In the genomic region with DNA sequence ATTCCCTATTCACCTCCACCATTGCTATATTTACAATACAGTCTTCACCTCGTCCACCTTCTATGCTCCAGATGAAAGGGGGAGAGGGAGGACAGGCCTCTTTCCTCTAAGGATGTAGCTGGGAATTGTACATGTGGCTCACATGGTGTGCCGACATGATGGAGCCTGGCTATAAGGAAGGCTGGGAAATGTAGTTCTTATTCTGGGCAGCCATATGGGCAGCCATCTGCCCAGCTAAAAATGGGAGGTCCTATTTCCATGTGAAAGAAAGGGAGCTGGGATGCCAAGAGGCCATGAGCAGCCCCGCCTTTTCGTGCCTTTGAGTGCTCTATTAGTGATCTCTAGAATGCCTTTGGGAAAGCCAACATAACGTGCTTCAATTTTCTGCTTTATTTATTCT, we compare ENCODE assay signal across 24 cellular contexts. TPM values are rescaled to one million over a fixed set of nuclear protein-coding genes. Genes with fewer than 3 reads are reported as not detected.
DNase-seq lines count a peak whose midpoint lies in the region; ATAC-seq and TF ChIP-seq lines count a peak whose summit lies in the region.
"Had no signal": no experiment of that assay in that cellular context is flagged by ENCODE, and none has a peak within 500 bp of the region (broad histone marks: within the 10 kb centered on the region; RNA-seq: fewer than 3 reads in every experiment).

No MANE protein-coding gene starts in this region.

- H3K23me2 ChIP-seq in H9 (ENCODE audit: insufficient read length, low read depth, low read length, poor library complexity, severe bottlenecking): no peaks in the 10 kb centered on the region

- no peak overlapping the region for H2BK15ac ChIP-seq in H9 (ENCODE audit: low read depth, low read length)

- no peak overlapping the region for H3K56ac ChIP-seq in H9 (ENCODE audit: insufficient read length, low read depth, low read length)

- TF ChIP-seq CTCF in H9 (conservative IDR thresholded peaks at IDR 0.05): no peak
- no peak for TF ChIP-seq CTCF in neural crest cell (conservative IDR thresholded peaks at IDR 0.05)
- TF ChIP-seq CTCF in coronary artery (IDR thresholded peaks at IDR 0.05): no peak
- no peak for TF ChIP-seq CTCF in chondrocyte (IDR thresholded peaks at IDR 0.05)
- no peak for TF ChIP-seq CTCF in Caco-2 (IDR thresholded peaks at IDR 0.05; ENCODE audit: insufficient read depth in 1 of 2, low read depth in 1 of 2, low read length in 1 of 2, severe bottlenecking in 1 of 2, unreplicated experiment in 1 of 2)

- no TSS peak for BruUV-seq in Caco-2 (replicated peaks; lab: Mats Ljungman, UMichigan)

- H2AK5ac ChIP-seq in H9 (ENCODE audit: insufficient read length, low read length): no peak overlapping the region

- no peak overlapping the region for H2BK12ac ChIP-seq in H9 (ENCODE audit: insufficient read length, low read depth, low read length)

- DNase-seq in H9: no peak
- DNase-seq in NCI-H2227 (lab: John Stamatoyannopoulos, UW; ENCODE audit: unreplicated experiment): peak; percentile 73
- peak; percentile 37 to 64 for DNase-seq in cerebellar nuclear complex (lab: John Stamatoyannopoulos, UW)
- no peak for DNase-seq in neural crest cell (ENCODE audit: low read depth, low spot score)
- DNase-seq in coronary artery (ENCODE audit: low spot score): no peak
- DNase-seq in chondrocyte (ENCODE audit: low spot score): no peak
- no peak for DNase-seq in Caco-2
- DNase-seq: activated CD4-positive, alpha-beta T cell treated with anti-CD3 and anti-CD28 coated beads for 1 hour; effector memory CD8-positive, alpha-beta T cell; GF-D8; heart right ventricle; Karpas-422; mammary epithelial cell; naive thymus-derived CD4-positive, alpha-beta T cell; NCI-H1105; NCI-H526 treated with DMSO at 0.1 percent for 48 hours; SK-N-SH; small intestine; stimulated activated CD4-positive, alpha-beta T cell treated with anti-CD3 and anti-CD28 coated beads, Interleukin-4, amount 100 ng/mL, for 4 hours; T1000 had no signal

- no peak overlapping the region for H3K14ac ChIP-seq in H9 (ENCODE audit: insufficient read depth, low read length)

- no peaks in the 10 kb centered on the region for H3K79me1 ChIP-seq in H9 (ENCODE audit: insufficient read depth, low read depth, low read length, poor library complexity, severe bottlenecking)

- no peak overlapping the region for H2BK120ac ChIP-seq in H9 (ENCODE audit: low read depth, low read length, poor library complexity, severe bottlenecking)

- H2BK20ac ChIP-seq in H9 (ENCODE audit: low read depth, low read length, poor library complexity, severe bottlenecking): no peak overlapping the region

- no peak overlapping the region for H3K4me3 ChIP-seq in coronary artery
- no peak overlapping the region for H3K4me3 ChIP-seq in Caco-2 (ENCODE audit: low read depth, low read length)
- H3K4me3 ChIP-seq: cardiac muscle cell, heart right ventricle, suprapubic skin had no signal

- CTCF ChIA-PET in Caco-2 (lab: Charles Lee): no interaction called here

- H2AFZ ChIP-seq in H9 (ENCODE audit: low read length): peak overlapping the region; percentile 92

- no CpG with 5 or more reads among the region's 5 CpGs for WGBS in H9 (ENCODE audit: extremely low coverage, insufficient read length, low lambda C conversion rate)

- H3K27ac ChIP-seq in H9 (ENCODE audit: insufficient read length, low read depth, low read length) (no peak overlapping the region), coronary artery (no peak overlapping the region)
- H3K27ac ChIP-seq: cardiac muscle cell, heart right ventricle, suprapubic skin had no signal

- H3K27ac Mint-ChIP-seq in H9 (peak overlapping the region in 1 of 3 experiments; percentile 42; a peak in 1 of 7 replicates), neural crest cell (ENCODE audit: unreplicated experiment) (peak overlapping the region; percentile 87), chondrocyte (ENCODE audit: unreplicated experiment) (no peak overlapping the region), Caco-2 (ENCODE audit: unreplicated experiment) (no peak overlapping the region)
- H3K27ac Mint-ChIP-seq: effector memory CD8-positive, alpha-beta T cell; naive thymus-derived CD4-positive, alpha-beta T cell had no signal

- H4K91ac ChIP-seq in H9 (ENCODE audit: insufficient read length, low read depth, low read length): no peak overlapping the region

- H3K9me3 Mint-ChIP-seq in H9 (no peaks in the 10 kb centered on the region), neural crest cell (no peaks in the 10 kb centered on the region), chondrocyte (ENCODE audit: low read depth) (no peaks in the 10 kb centered on the region), Caco-2 (ENCODE audit: unreplicated experiment) (no peaks in the 10 kb centered on the region)
- H3K9me3 Mint-ChIP-seq: effector memory CD8-positive, alpha-beta T cell; naive thymus-derived CD4-positive, alpha-beta T cell had no signal

- ATAC-seq in HG02571 (IDR thresholded peaks at IDR 0.05; ENCODE audit: unreplicated experiment): no peak
- ATAC-seq: effector memory CD8-positive, alpha-beta T cell; heart right ventricle; naive thymus-derived CD4-positive, alpha-beta T cell; Panc1 had no signal

- POLR2A ChIA-PET in Caco-2 (lab: Charles Lee): no interaction called here

- H3K9ac ChIP-seq in H9 (ENCODE audit: extremely low read depth, insufficient read length, low read length): no peak overlapping the region
- H3K9ac ChIP-seq: SK-N-SH had no signal

- peaks cover 6 to 26% of the 10 kb centered on the region in 2 experiments for H3K4me1 Mint-ChIP-seq in H9
- H3K4me1 Mint-ChIP-seq in neural crest cell: peaks cover 27% of the 10 kb centered on the region
- H3K4me1 Mint-ChIP-seq in chondrocyte (ENCODE audit: low read depth): peaks cover 4% of the 10 kb centered on the region
- no peaks in the 10 kb centered on the region for H3K4me1 Mint-ChIP-seq in Caco-2 (ENCODE audit: low read depth, unreplicated experiment)

- no peak overlapping the region for H3K4ac ChIP-seq in H9 (ENCODE audit: low read depth, low read length)

- no peaks in the 10 kb centered on the region for H3K27me3 ChIP-seq in H9 (ENCODE audit: insufficient read depth, low read length)
- H3K27me3 ChIP-seq in Caco-2 (replicated peaks; ENCODE audit: control insufficient read depth, insufficient read depth, low read length): no peaks in the 10 kb centered on the region
- H3K27me3 ChIP-seq: heart right ventricle, suprapubic skin had no signal

- H3K4me1 ChIP-seq in H9 (ENCODE audit: insufficient read depth, low read length) (peaks cover 2% of the 10 kb centered on the region; the same call in 1 of the 2 replicates), Caco-2 (no peaks in the 10 kb centered on the region)

- H3K23ac ChIP-seq in H9 (ENCODE audit: insufficient read length, low read depth, low read length): no peak overlapping the region

- no peaks in the 10 kb centered on the region for H3K36me3 ChIP-seq in Caco-2 (ENCODE audit: control insufficient read depth, insufficient read depth, low read length)
- H3K36me3 ChIP-seq: cardiac muscle cell, heart right ventricle, suprapubic skin had no signal

- H3K4me2 ChIP-seq in H9 (ENCODE audit: insufficient read depth, insufficient read length, low read length): no peak overlapping the region
- H3K4me2 ChIP-seq: SK-N-SH had no signal

- H3K36me3 Mint-ChIP-seq in H9 (ENCODE audit: insufficient read depth in 1 of 3, low read depth in 3 of 3) (no peaks in the 10 kb centered on the region), neural crest cell (ENCODE audit: low read depth) (no peaks in the 10 kb centered on the region), chondrocyte (ENCODE audit: low read depth) (no peaks in the 10 kb centered on the region), Caco-2 (ENCODE audit: insufficient read depth, unreplicated experiment) (no peaks in the 10 kb centered on the region)
- H3K36me3 Mint-ChIP-seq: naive thymus-derived CD4-positive, alpha-beta T cell had no signal

- peak overlapping the region; percentile 69 for H4K8ac ChIP-seq in H9 (replicated peaks; ENCODE audit: insufficient read length, low read depth, low read length)

- no peaks in the 10 kb centered on the region for H3K9me3 ChIP-seq in H9 (ENCODE audit: control insufficient read depth, low read depth, low read length)
- H3K9me3 ChIP-seq in Caco-2: no peaks in the 10 kb centered on the region
- H3K9me3 ChIP-seq: heart right ventricle, SK-N-SH, suprapubic skin had no signal

- H3K18ac ChIP-seq in H9 (ENCODE audit: insufficient read length, low read depth, low read length): no peak overlapping the region

- no peaks in the 10 kb centered on the region for H4K20me1 ChIP-seq in H9 (ENCODE audit: control insufficient read depth, insufficient read depth, insufficient read length)

- H3K27me3 Mint-ChIP-seq in H9 (ENCODE audit: low read depth): peaks cover 2% of the 10 kb centered on the region
- H3K27me3 Mint-ChIP-seq in neural crest cell (ENCODE audit: low read depth): no peaks in the 10 kb centered on the region
- H3K27me3 Mint-ChIP-seq in chondrocyte (ENCODE audit: low read depth): peaks cover 4% of the 10 kb centered on the region
- no peaks in the 10 kb centered on the region for H3K27me3 Mint-ChIP-seq in Caco-2 (ENCODE audit: insufficient read depth, unreplicated experiment)

- H3K79me2 ChIP-seq in H9 (ENCODE audit: insufficient read depth, low read length): no peaks in the 10 kb centered on the region

- H2BK5ac ChIP-seq in H9 (ENCODE audit: insufficient read length, low read length): no peak overlapping the region

- H3T11ph ChIP-seq in H9 (ENCODE audit: low read length): no peak overlapping the region

- H4K5ac ChIP-seq in H9 (ENCODE audit: insufficient read length, low read depth, low read length): no peak overlapping the region

- no peak overlapping the region for H3K4me3 Mint-ChIP-seq in H9
- H3K4me3 Mint-ChIP-seq in neural crest cell: no peak overlapping the region
- H3K4me3 Mint-ChIP-seq in chondrocyte (ENCODE audit: unreplicated experiment): no peak overlapping the region
- H3K4me3 Mint-ChIP-seq in Caco-2 (ENCODE audit: unreplicated experiment): no peak overlapping the region
- H3K4me3 Mint-ChIP-seq: effector memory CD8-positive, alpha-beta T cell; naive thymus-derived CD4-positive, alpha-beta T cell had no signal

- intact Hi-C loops in Caco-2 (cut with micrococcal nuclease; ENCODE audit: unreplicated experiment): no loop called here

RNA-seq across cellular contexts. Expression of gene MGLL, which starts 27.1 kb away (rescaled TPM):
- 0.11 and 0.22 TPM in 2 replicates for total RNA-seq in H9 (2021)
- 11.3 and 13.3 TPM in 2 replicates for total RNA-seq in neural crest cell
- 36.4 to 61.0 TPM (median 59.5 TPM) in 3 replicates for total RNA-seq in chondrocyte
- 7.8 and 8.4 TPM in 2 replicates for total RNA-seq in Caco-2 (2022)

Comparison
In these comparisons a context has a peak if more than half of its experiments do, and no peak if none do; other contexts are left out.
1. DNase-seq: peak in NCI-H2227 (single experiment) and cerebellar nuclear complex (2 of 2); none in H9 (single experiment), neural crest cell (single experiment), coronary artery (single experiment), chondrocyte (single experiment) and Caco-2 (0 of 2).